ENCODE assay signal across 35 cellular contexts in genomic region chr15:40246496-40247275, GRCh38. TPM values are rescaled to one million over a fixed set of nuclear protein-coding genes. Genes with fewer than 3 reads are reported as not detected.
DNase-seq lines count a peak whose midpoint lies in the region; ATAC-seq, FAIRE-seq and TF ChIP-seq lines count a peak whose summit lies in the region.
"Had no signal": no experiment of that assay in that cellular context is flagged by ENCODE, and none has a peak within 500 bp of the region (broad histone marks: within the 10 kb centered on the region; RNA-seq: fewer than 3 reads in every experiment).

No MANE protein-coding gene starts in this region.

- H3K4me1 Mint-ChIP-seq in natural killer cell treated with Interleukin-12 subunit alpha and Interleukin-12 subunit beta and Interleukin-15 and Interleukin-18, amount 100 ng/mL, for 72 hours (ENCODE audit: low read depth in 2 of 2) = peaks cover 0 to 5% of the 10 kb centered on the region in 2 donors
- no peaks in the 10 kb centered on the region for H3K4me1 Mint-ChIP-seq in activated T-cell treated with anti-CD3 and anti-CD28 coated beads, Interleukin-2, amount 50 U/mL, for 4 hours (ENCODE audit: low read depth)
- H3K4me1 Mint-ChIP-seq: stimulated activated naive B cell treated with anti-CD40 and anti-IgM and Interleukin-4, amounts not matched to agents 10 μg/mL and 1 μg/mL and 100 μg/mL, for 72 hours; T-helper 17 cell had no signal

- no peaks in the 10 kb centered on the region for H3K36me3 Mint-ChIP-seq in natural killer cell treated with Interleukin-12 subunit alpha and Interleukin-12 subunit beta and Interleukin-15 and Interleukin-18, amount 100 ng/mL, for 72 hours
- no peaks in the 10 kb centered on the region for H3K36me3 Mint-ChIP-seq in activated T-cell treated with anti-CD3 and anti-CD28 coated beads, Interleukin-2, amount 50 U/mL, for 4 hours (ENCODE audit: insufficient read depth)
- H3K36me3 Mint-ChIP-seq: activated naive CD8-positive, alpha-beta T cell; IgD-negative memory B cell; naive thymus-derived CD4-positive, alpha-beta T cell; stimulated activated naive B cell treated with anti-CD40 and anti-IgM and Interleukin-4, amounts not matched to agents 10 μg/mL and 1 μg/mL and 100 μg/mL, for 72 hours had no signal

- no peak overlapping the region for H3K4me3 Mint-ChIP-seq in natural killer cell treated with Interleukin-12 subunit alpha and Interleukin-12 subunit beta and Interleukin-15 and Interleukin-18, amount 100 ng/mL, for 72 hours
- no peak overlapping the region for H3K4me3 Mint-ChIP-seq in activated T-cell treated with anti-CD3 and anti-CD28 coated beads, Interleukin-2, amount 50 U/mL, for 4 hours
- H3K4me3 Mint-ChIP-seq: activated CD8-positive, alpha-beta T cell treated with anti-CD3 and anti-CD28 coated beads, Interleukin-2, amount 10 ng/mL, durations not matched to agents 7 days and 5 days; activated naive CD8-positive, alpha-beta T cell; HFFc6; IgD-negative memory B cell; naive thymus-derived CD4-positive, alpha-beta T cell; stimulated activated naive B cell treated with anti-CD40 and anti-IgM and Interleukin-4, amounts not matched to agents 10 μg/mL and 1 μg/mL and 100 μg/mL, for 72 hours; T-helper 17 cell had no signal

- DNase-seq in Right ventricle myocardium inferior (ENCODE audit: missing footprints) = peak; percentile 27
- no peak for DNase-seq in left cardiac atrium
- peak; percentile 28 for DNase-seq in natural killer cell treated with Interleukin-12 subunit alpha and Interleukin-12 subunit beta and Interleukin-15 and Interleukin-18, amount 100 ng/mL, for 72 hours (ENCODE audit: low spot score)
- no peak for DNase-seq in vagina (ENCODE audit: extremely low spot score in 2 of 2)
- DNase-seq in D721Med (ENCODE audit: insufficient read length, low spot score) = no peak
- no peak for DNase-seq in NAMALWA (ENCODE audit: low spot score)
- no peak for DNase-seq in activated T-cell treated with anti-CD3 and anti-CD28 coated beads, Interleukin-2, amount 50 U/mL, for 4 hours
- DNase-seq: 8988T; activated CD4-positive, alpha-beta T cell treated with anti-CD3 and anti-CD28 coated beads for 1 hour; activated CD8-positive, alpha-beta T cell treated with anti-CD3 and anti-CD28 coated beads, Interleukin-2, amount 10 ng/mL, durations not matched to agents 7 days and 5 days; central memory CD4-positive, alpha-beta T cell; dermis blood vessel endothelial cell; DMS79 treated with DMSO at 0.1 percent for 48 hours; GDM1; GM23248; HFFc6; naive thymus-derived CD4-positive, alpha-beta T cell; NCI-H146; NCI-H226; NCI-H526 treated with DMSO at 0.1 percent for 48 hours; NK-92 treated with Interleukin-12 subunit alpha and Interleukin-12 subunit beta, amount 100 ng/mL, for 24 hours; PC-3; SHP77; stimulated activated naive B cell treated with anti-CD40 and anti-IgM and Interleukin-4, amounts not matched to agents 10 μg/mL and 1 μg/mL and 100 μg/mL, for 72 hours; substantia nigra; T-helper 17 cell had no signal

- H3K9me3 Mint-ChIP-seq in natural killer cell treated with Interleukin-12 subunit alpha and Interleukin-12 subunit beta and Interleukin-15 and Interleukin-18, amount 100 ng/mL, for 72 hours = no peaks in the 10 kb centered on the region
- no peaks in the 10 kb centered on the region for H3K9me3 Mint-ChIP-seq in activated T-cell treated with anti-CD3 and anti-CD28 coated beads, Interleukin-2, amount 50 U/mL, for 4 hours
- H3K9me3 Mint-ChIP-seq: HFFc6; IgD-negative memory B cell; naive thymus-derived CD4-positive, alpha-beta T cell; stimulated activated naive B cell treated with anti-CD40 and anti-IgM and Interleukin-4, amounts not matched to agents 10 μg/mL and 1 μg/mL and 100 μg/mL, for 72 hours had no signal

- ATAC-seq in Right ventricle myocardium inferior = no peak
- ATAC-seq in left cardiac atrium = no peak
- peak; percentile 43 for ATAC-seq in esophagus mucosa
- ATAC-seq in natural killer cell treated with Interleukin-12 subunit alpha and Interleukin-12 subunit beta and Interleukin-15 and Interleukin-18, amount 100 ng/mL, for 72 hours = no peak
- no peak for ATAC-seq in activated T-cell treated with anti-CD3 and anti-CD28 coated beads, Interleukin-2, amount 50 U/mL, for 4 hours
- ATAC-seq: activated CD8-positive, alpha-beta T cell treated with anti-CD3 and anti-CD28 coated beads, Interleukin-2, amount 10 ng/mL, durations not matched to agents 7 days and 5 days; naive thymus-derived CD4-positive, alpha-beta T cell; PC-3; stimulated activated naive B cell treated with anti-CD40 and anti-IgM and Interleukin-4, amounts not matched to agents 10 μg/mL and 1 μg/mL and 100 μg/mL, for 72 hours; T-helper 17 cell had no signal

- TF ChIP-seq CTCF in vagina (IDR thresholded peaks at IDR 0.05) = no peak
- TF ChIP-seq CTCF in D721Med (IDR thresholded peaks at IDR 0.05; ENCODE audit: insufficient read depth, missing control alignments) = no peak

- no peaks in the 10 kb centered on the region for H3K9me3 ChIP-seq in vagina

- TF ChIP-seq POLR2A in vagina (IDR thresholded peaks at IDR 0.05) = no peak

- no peaks in the 10 kb centered on the region for H3K36me3 ChIP-seq in vagina

- peaks cover 0 to 8% of the 10 kb centered on the region in 2 donors for H3K27me3 Mint-ChIP-seq in natural killer cell treated with Interleukin-12 subunit alpha and Interleukin-12 subunit beta and Interleukin-15 and Interleukin-18, amount 100 ng/mL, for 72 hours
- H3K27me3 Mint-ChIP-seq in activated T-cell treated with anti-CD3 and anti-CD28 coated beads, Interleukin-2, amount 50 U/mL, for 4 hours (ENCODE audit: low read depth) = peaks cover 9% of the 10 kb centered on the region
- H3K27me3 Mint-ChIP-seq: IgD-negative memory B cell had no signal

- FAIRE-seq in D721Med (lab: Jason Lieb, UNC) = no peak
- FAIRE-seq: astrocyte had no signal

- H3K4me3 ChIP-seq in vagina = no peak overlapping the region
- H3K4me3 ChIP-seq: GM23248, skin epidermis had no signal

- no peak overlapping the region for H3K27ac Mint-ChIP-seq in natural killer cell treated with Interleukin-12 subunit alpha and Interleukin-12 subunit beta and Interleukin-15 and Interleukin-18, amount 100 ng/mL, for 72 hours
- H3K27ac Mint-ChIP-seq: activated CD8-positive, alpha-beta T cell treated with anti-CD3 and anti-CD28 coated beads, Interleukin-2, amount 10 ng/mL, durations not matched to agents 7 days and 5 days; activated naive CD8-positive, alpha-beta T cell; HFFc6; T-helper 17 cell had no signal

- peaks cover 44% of the 10 kb centered on the region for H3K4me1 ChIP-seq in vagina

- H3K27ac ChIP-seq in vagina = peak overlapping the region; percentile 36
- H3K27ac ChIP-seq: GM23248 had no signal

- no peaks in the 10 kb centered on the region for H3K27me3 ChIP-seq in vagina

- intact Hi-C loops in Right ventricle myocardium inferior (cut with DNase I) (no loop called here), left cardiac atrium (cut with DNase I) (no loop called here), vagina (cut with DNase I) (no loop called here)

RNA-seq across cellular contexts. Expression of gene PAK6, which starts 7.8 kb away (rescaled TPM):
- total RNA-seq in Right ventricle myocardium inferior (10.1 TPM), left cardiac atrium (10 to 100 TPM in 1 of 2 donors, 1 to 10 TPM in 1; 6.8 to 10.1 TPM), esophagus mucosa (25.3 TPM), vagina (19.9 TPM)
- total RNA-seq in natural killer cell treated with Interleukin-12 subunit alpha and Interleukin-12 subunit beta and Interleukin-15 and Interleukin-18, amount 100 ng/mL, for 72 hours = 1 to 10 TPM; 1.9 to 2.9 TPM
- under 1 TPM; 0.28 to 0.84 (median 0.76) TPM for total RNA-seq in activated T-cell treated with anti-CD3 and anti-CD28 coated beads, Interleukin-2, amount 50 U/mL, for 4 hours
- total RNA-seq: dermis blood vessel endothelial cell, glomerular endothelial cell, GM23248, HFFc6, T-helper 17 cell had no signal

RNA-seq across cellular contexts. Expression of gene ANKRD63, which starts 36.2 kb away (rescaled TPM):
- total RNA-seq in Right ventricle myocardium inferior (0.92 TPM), left cardiac atrium (under 1 TPM in 1 of 2 donors, not detected in 1; 0.65 TPM), esophagus mucosa (not detected), vagina (not detected)
- total RNA-seq in natural killer cell treated with Interleukin-12 subunit alpha and Interleukin-12 subunit beta and Interleukin-15 and Interleukin-18, amount 100 ng/mL, for 72 hours = not detected
- total RNA-seq in activated T-cell treated with anti-CD3 and anti-CD28 coated beads, Interleukin-2, amount 50 U/mL, for 4 hours = not detected
- total RNA-seq: astrocyte, dermis blood vessel endothelial cell, GM23248, HFFc6, liver, omental fat pad, ureter had no signal

Comparison
In these comparisons a context has a peak if more than half of its experiments do, and no peak if none do; other contexts are left out.
1. DNase-seq: peak in Right ventricle myocardium inferior (single experiment) and natural killer cell treated with Interleukin-12 subunit alpha and Interleukin-12 subunit beta and Interleukin-15 and Interleukin-18, amount 100 ng/mL, for 72 hours (single experiment); none in left cardiac atrium (single experiment), vagina (0 of 2), D721Med (single experiment), NAMALWA (single experiment) and activated T-cell treated with anti-CD3 and anti-CD28 coated beads, Interleukin-2, amount 50 U/mL, for 4 hours (single experiment).